ENCODE assay signal across 8 cellular contexts in the genomic region with DNA sequence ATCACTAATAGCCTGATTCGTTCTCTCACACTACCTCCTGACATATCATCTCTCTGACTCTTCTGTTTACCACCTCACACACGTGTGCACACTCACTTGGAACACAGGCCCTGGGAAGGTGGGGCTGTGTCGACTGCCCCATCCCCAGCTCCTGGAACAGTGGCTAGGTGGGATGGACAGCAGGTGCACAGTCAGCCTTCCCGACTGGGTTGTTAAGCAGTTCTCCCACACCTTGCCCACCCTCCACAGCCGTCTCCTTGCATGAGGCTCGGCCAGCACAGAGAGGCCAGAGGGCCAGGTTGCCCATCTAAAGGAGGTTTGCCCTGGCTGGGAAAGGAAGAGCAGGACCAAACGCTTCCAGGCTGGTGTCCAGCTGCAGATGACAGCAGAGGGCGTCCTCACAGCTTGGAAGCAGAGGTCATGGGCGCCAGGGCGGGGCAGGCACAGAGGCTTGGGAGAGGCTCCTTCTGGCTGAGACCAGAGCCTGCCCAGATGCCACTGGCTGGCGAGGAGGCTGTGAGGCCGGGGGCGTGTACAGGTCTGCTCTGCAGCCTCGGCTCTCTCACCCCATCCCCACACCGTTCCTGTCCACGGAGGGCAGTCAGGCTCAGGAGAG.
DNase-seq lines count a peak whose midpoint lies in the region; ATAC-seq and TF ChIP-seq lines count a peak whose summit lies in the region.

No MANE protein-coding gene starts in this region.

- TF ChIP-seq CTCF in GM13976 (IDR thresholded peaks at IDR 0.05; ENCODE audit: borderline replicate concordance, control extremely low read depth, extremely low read depth, insufficient read depth, missing control alignments) (peak; percentile 39), RWPE1 (conservative IDR thresholded peaks at IDR 0.05; ENCODE audit: low read depth) (peak; percentile 24; the same call in 1 of the 2 replicates), fibroblast of pulmonary artery (IDR thresholded peaks at IDR 0.05; ENCODE audit: low read length, missing control alignments) (peak; percentile 32), ovary (IDR thresholded peaks at IDR 0.05) (no peak)

- no peak for TF ChIP-seq POLR2A in ovary (IDR thresholded peaks at IDR 0.05)

- in situ Hi-C loops in GM13976 (cut with MboI; ENCODE audit: low sequenced_read_pairs, unreplicated experiment) = no loop called here

- TF ChIP-seq EP300 in ovary (IDR thresholded peaks at IDR 0.05) = no peak

- 45 to 54% (median 47%) methylated on average over 16 of the region's 16 CpGs for WGBS in ovary, 3 donors

- H3K4me3 ChIP-seq in fibroblast of pulmonary artery (replicated peaks; ENCODE audit: low read depth, low read length) (no peak overlapping the region), ovary (no peak overlapping the region)

- CTCF ChIA-PET in RWPE1 (lab: Yijun Ruan, JAX) = interaction anchor here (0.5 to 5.2 kb wide), 7 partner anchors 12 to 191 kb away, joined by 3 to 53 read pairs (median 3); no protein-coding TSS in a partner anchor

- H3K27ac ChIP-seq in RWPE1 = no peak overlapping the region
- H3K27ac ChIP-seq in ovary = no peak overlapping the region

- ATAC-seq in GM18858 (IDR thresholded peaks at IDR 0.05; ENCODE audit: unreplicated experiment) = no peak

- peak; percentile 71 for DNase-seq in GM13976 (ENCODE audit: low spot score)
- DNase-seq in RWPE1 (ENCODE audit: low spot score) = peak; percentile 46
- peak; percentile 57 for DNase-seq in fibroblast of pulmonary artery (ENCODE audit: low read depth)
- DNase-seq in ovary = peak; percentile 28 to 70 (median 44)
- DNase-seq in OCI-M2 (lab: John Stamatoyannopoulos, UW; ENCODE audit: unreplicated experiment) = no peak
- DNase-seq in COR-L47 (lab: John Stamatoyannopoulos, UW) = no peak
- no peak for DNase-seq in activated CD4-positive, CD25-positive, alpha-beta regulatory T cell treated with anti-CD3 and anti-CD28 coated beads, Interleukin-2, amount 50 U/mL, for 72 hours

- no peaks in the 10 kb centered on the region for H3K4me1 ChIP-seq in ovary (ENCODE audit: insufficient read depth)

- POLR2A ChIA-PET in RWPE1 (lab: Yijun Ruan, JAX; ENCODE audit: low non-redundant PET) = no interaction called here

- intact Hi-C loops in ovary (cut with DNase I) = no loop called here

- H3K36me3 ChIP-seq in ovary = no peaks in the 10 kb centered on the region

- H3K9me3 ChIP-seq in ovary = no peaks in the 10 kb centered on the region

- H3K27me3 ChIP-seq in ovary = no peaks in the 10 kb centered on the region

Comparison
In these comparisons a context has a peak if more than half of its experiments do, and no peak if none do; other contexts are left out.
1. DNase-seq: peak in GM13976 (single experiment), RWPE1 (single experiment), fibroblast of pulmonary artery (single experiment) and ovary (5 of 5); none in OCI-M2 (single experiment), COR-L47 (single experiment) and activated CD4-positive, CD25-positive, alpha-beta regulatory T cell treated with anti-CD3 and anti-CD28 coated beads, Interleukin-2, amount 50 U/mL, for 72 hours (single experiment).
2. CTCF ChIP-seq: peak in GM13976 (single experiment), RWPE1 (single experiment) and fibroblast of pulmonary artery (single experiment); none in ovary (0 of 3).